18 cellular contexts compared by ENCODE assay signal in the genomic region with DNA sequence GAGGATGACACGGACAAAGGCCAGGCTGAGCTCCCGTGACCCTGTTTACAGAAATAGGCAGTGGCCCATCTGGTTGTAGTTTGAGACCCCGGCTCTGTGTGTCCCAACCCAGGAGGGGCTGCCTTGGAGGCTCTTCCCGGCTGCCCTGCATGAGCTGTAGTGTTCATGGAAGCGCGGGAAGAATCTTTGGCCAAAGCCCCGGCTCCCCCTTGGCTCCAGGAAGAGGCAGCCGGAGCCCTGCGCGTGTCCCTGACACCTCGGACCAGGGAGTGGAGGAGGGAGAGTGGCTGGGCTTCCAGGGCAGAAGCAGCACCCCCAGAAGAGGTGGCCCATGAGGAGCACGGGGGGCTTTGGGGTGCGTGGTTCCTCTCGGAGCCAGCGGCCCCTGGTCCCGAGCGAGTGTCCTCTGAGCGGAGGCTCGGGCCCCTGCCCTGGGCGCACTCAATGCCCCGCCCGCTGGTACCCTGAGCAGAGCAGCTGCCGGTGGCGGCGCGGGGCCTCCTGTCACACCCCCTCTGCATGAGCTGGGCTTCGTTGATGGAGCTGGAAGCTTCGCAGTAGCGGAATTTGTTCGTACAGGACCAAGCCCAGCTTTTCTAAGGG. TPM values are rescaled to one million over a fixed set of nuclear protein-coding genes. Genes with fewer than 3 reads are reported as not detected.
DNase-seq lines count a peak whose midpoint lies in the region; ATAC-seq and TF ChIP-seq lines count a peak whose summit lies in the region.
"Had no signal": no experiment of that assay in that cellular context is flagged by ENCODE, and none has a peak within 500 bp of the region (broad histone marks: within the 10 kb centered on the region; RNA-seq: fewer than 3 reads in every experiment).

No MANE protein-coding gene starts in this region.

- no peak overlapping the region for H2AK5ac ChIP-seq in H9 (ENCODE audit: insufficient read length, low read length)

- no peaks in the 10 kb centered on the region for H3K23me2 ChIP-seq in H9 (ENCODE audit: insufficient read length, low read depth, low read length, poor library complexity, severe bottlenecking)

- no peaks in the 10 kb centered on the region for H3K79me1 ChIP-seq in H9 (ENCODE audit: insufficient read depth, low read depth, low read length, poor library complexity, severe bottlenecking)

- no peak overlapping the region for H3K18ac ChIP-seq in H9 (ENCODE audit: insufficient read length, low read depth, low read length)

- no peak overlapping the region for H2BK120ac ChIP-seq in H9 (ENCODE audit: low read depth, low read length, poor library complexity, severe bottlenecking)

- H3K4me1 ChIP-seq in right cardiac atrium (ENCODE audit: control insufficient read depth, insufficient read depth, low read length): no peaks in the 10 kb centered on the region
- no peaks in the 10 kb centered on the region for H3K4me1 ChIP-seq in left ventricle myocardium inferior
- H3K4me1 ChIP-seq in H9 (ENCODE audit: insufficient read depth, low read length): no peaks in the 10 kb centered on the region
- H3K4me1 ChIP-seq: HAP-1 had no signal

- H4K5ac ChIP-seq in H9 (ENCODE audit: insufficient read length, low read depth, low read length): no peak overlapping the region

- no peak overlapping the region for H3K4me3 Mint-ChIP-seq in H9

- TF ChIP-seq CTCF in left ventricle myocardium inferior (IDR thresholded peaks at IDR 0.05; ENCODE audit: borderline replicate concordance): no peak
- TF ChIP-seq CTCF in H9 (conservative IDR thresholded peaks at IDR 0.05): no peak

- no peak overlapping the region for H2BK5ac ChIP-seq in H9 (ENCODE audit: insufficient read length, low read length)

- H3K9me3 Mint-ChIP-seq in H9: peaks cover 4% of the 10 kb centered on the region in 2 experiments; a peak in 3 of 5 replicates

- no peak overlapping the region for H3K4me2 ChIP-seq in H9 (ENCODE audit: insufficient read depth, insufficient read length, low read length)

- H3K4me3 ChIP-seq in right cardiac atrium (ENCODE audit: low read length) (no peak overlapping the region), left ventricle myocardium inferior (no peak overlapping the region)
- H3K4me3 ChIP-seq: HAP-1 had no signal

- no peak overlapping the region for H2BK12ac ChIP-seq in H9 (ENCODE audit: insufficient read length, low read depth, low read length)

- peaks cover 9 to 17% of the 10 kb centered on the region in 2 experiments for H3K4me1 Mint-ChIP-seq in H9

- H3K4ac ChIP-seq in H9 (ENCODE audit: low read depth, low read length): no peak overlapping the region

- H3K56ac ChIP-seq in H9 (ENCODE audit: insufficient read length, low read depth, low read length): no peak overlapping the region

- WGBS in right cardiac atrium: 73% methylated on average over 30 of the region's 30 CpGs
- no CpG with 5 or more reads among the region's 30 CpGs for WGBS in H9 (ENCODE audit: extremely low coverage, insufficient read length, low lambda C conversion rate)

- intact Hi-C loops in right cardiac atrium (cut with DNase I): no loop called here
- intact Hi-C loops in left ventricle myocardium inferior (cut with micrococcal nuclease): no loop called here

- H3K36me3 Mint-ChIP-seq in H9 (ENCODE audit: insufficient read depth in 1 of 3, low read depth in 3 of 3): no peaks in the 10 kb centered on the region; a peak in 2 of 7 replicates

- DNase-seq in right cardiac atrium: peak in 2 of 3 donors; percentile 30 to 33
- DNase-seq in left ventricle myocardium inferior: no peak
- DNase-seq in H9: peak; percentile 26
- DNase-seq in islet precursor cell: peak; percentile 45
- peak; percentile 20 for DNase-seq in stimulated activated CD8-positive, alpha-beta memory T cell treated with anti-CD3 and anti-CD28 coated beads, Interleukin-4, amount 100 ng/mL, for 48 hours
- DNase-seq in hippocampal formation (lab: John Stamatoyannopoulos, UW): no peak
- DNase-seq in SHP77 (lab: John Stamatoyannopoulos, UW): no peak
- no peak for DNase-seq in activated CD4-positive, CD25-positive, alpha-beta regulatory T cell (lab: John Stamatoyannopoulos, UW)
- DNase-seq: C1 segment of cervical spinal cord, MM.1S, NCI-H1092, NCI-H1436 treated with DMSO at 0.1 percent for 48 hours, NCI-H2029, NCI-H446 treated with DMSO at 0.1 percent for 48 hours had no signal

- no peak overlapping the region for H3K27ac Mint-ChIP-seq in H9

- H4K20me1 ChIP-seq in H9 (ENCODE audit: control insufficient read depth, insufficient read depth, insufficient read length): no peaks in the 10 kb centered on the region

- no peaks in the 10 kb centered on the region for H3K36me3 ChIP-seq in left ventricle myocardium inferior
- H3K36me3 ChIP-seq: HAP-1 had no signal

- no peak overlapping the region for H3T11ph ChIP-seq in H9 (ENCODE audit: low read length)

- H2BK15ac ChIP-seq in H9 (ENCODE audit: low read depth, low read length): no peak overlapping the region

- peaks cover 52% of the 10 kb centered on the region for H3K27me3 Mint-ChIP-seq in H9 (ENCODE audit: low read depth)

- no peak overlapping the region for H3K9ac ChIP-seq in H9 (ENCODE audit: extremely low read depth, insufficient read length, low read length)

- no peak overlapping the region for H3K14ac ChIP-seq in H9 (ENCODE audit: insufficient read depth, low read length)

- no peak overlapping the region for H2BK20ac ChIP-seq in H9 (ENCODE audit: low read depth, low read length, poor library complexity, severe bottlenecking)

- H3K27me3 ChIP-seq in right cardiac atrium (ENCODE audit: control insufficient read depth, insufficient read depth): no peaks in the 10 kb centered on the region
- peaks cover 97% of the 10 kb centered on the region for H3K27me3 ChIP-seq in left ventricle myocardium inferior (ENCODE audit: low read depth)
- H3K27me3 ChIP-seq in H9 (ENCODE audit: insufficient read depth, low read length): no peaks in the 10 kb centered on the region

- no peak overlapping the region for H4K91ac ChIP-seq in H9 (ENCODE audit: insufficient read length, low read depth, low read length)

- H3K27ac ChIP-seq in right cardiac atrium (ENCODE audit: low read length) (no peak overlapping the region), left ventricle myocardium inferior (replicated peaks) (no peak overlapping the region), H9 (ENCODE audit: insufficient read length, low read depth, low read length) (no peak overlapping the region)

- no peaks in the 10 kb centered on the region for H3K9me3 ChIP-seq in right cardiac atrium (ENCODE audit: control insufficient read depth, low read length)
- no peaks in the 10 kb centered on the region for H3K9me3 ChIP-seq in left ventricle myocardium inferior (replicated peaks)
- no peaks in the 10 kb centered on the region for H3K9me3 ChIP-seq in H9 (ENCODE audit: control insufficient read depth, low read depth, low read length)
- H3K9me3 ChIP-seq: HAP-1 had no signal

- no peaks in the 10 kb centered on the region for H3K79me2 ChIP-seq in H9 (ENCODE audit: insufficient read depth, low read length)

- H2AFZ ChIP-seq in H9 (ENCODE audit: low read length): no peak overlapping the region

- H3K23ac ChIP-seq in H9 (ENCODE audit: insufficient read length, low read depth, low read length): no peak overlapping the region

- no peak overlapping the region for H4K8ac ChIP-seq in H9 (replicated peaks; ENCODE audit: insufficient read length, low read depth, low read length)

- peak in 1 of 2 donors; percentile 12 for ATAC-seq in right cardiac atrium
- ATAC-seq: Panc1 had no signal

RNA-seq across cellular contexts. Expression of a gene that starts 21.7 kb away (rescaled TPM):
- 1 to 10 TPM in 2 of 4 donors, under 1 TPM in 2; 0.53 to 1.4 (median 1.0) TPM for total RNA-seq in right cardiac atrium
- 0.84 TPM for polyA plus RNA-seq in right cardiac atrium
- 1.3 TPM for total RNA-seq in left ventricle myocardium inferior
- 0.66 and 1.4 TPM in 2 replicates for total RNA-seq in H9 (2021)
- total RNA-seq: SK-MEL-5 had no signal

RNA-seq across cellular contexts. Expression of a gene that starts 35.7 kb away (rescaled TPM):
- total RNA-seq in right cardiac atrium (not detected), left ventricle myocardium inferior (not detected), H9 (2021) (not detected in 2 replicates)
- polyA plus RNA-seq in right cardiac atrium: not detected
- total RNA-seq: Daoy, SK-MEL-5 had no signal

RNA-seq across cellular contexts. Expression of a gene that starts 44.7 kb away (rescaled TPM):
- not detected for total RNA-seq in right cardiac atrium
- not detected for polyA plus RNA-seq in right cardiac atrium
- total RNA-seq in left ventricle myocardium inferior: not detected
- not detected in 2 replicates for total RNA-seq in H9 (2021)
- total RNA-seq: Daoy, SK-MEL-5 had no signal

Comparison
In these comparisons a context has a peak if more than half of its experiments do, and no peak if none do; other contexts are left out.
1. DNase-seq: peak in right cardiac atrium (2 of 3), H9 (single experiment), islet precursor cell (single experiment) and stimulated activated CD8-positive, alpha-beta memory T cell treated with anti-CD3 and anti-CD28 coated beads, Interleukin-4, amount 100 ng/mL, for 48 hours (single experiment); none in left ventricle myocardium inferior (single experiment), hippocampal formation (0 of 2), SHP77 (0 of 2) and activated CD4-positive, CD25-positive, alpha-beta regulatory T cell (0 of 4).